8 cellular contexts compared by ENCODE assay signal in genomic region chrX:155028749-155029360, GRCh38. TPM values are rescaled to one million over a fixed set of nuclear protein-coding genes. Genes with fewer than 3 reads are reported as not detected.
DNase-seq lines count a peak whose midpoint lies in the region; ATAC-seq, FAIRE-seq and TF ChIP-seq lines count a peak whose summit lies in the region.

No MANE protein-coding gene starts in this region.

- H3K27ac ChIP-seq in colonic mucosa (peak overlapping the region; percentile 96), psoas muscle (peak overlapping the region; percentile 95)

- ATAC-seq in psoas muscle, result peak in 1 of 4 donors; percentile 39
- ATAC-seq in left colon, result no peak
- ATAC-seq in GM21619 (IDR thresholded peaks at IDR 0.05; ENCODE audit: unreplicated experiment), result no peak

- FAIRE-seq in GM19239 (lab: Jason Lieb, UNC), result peak; percentile 82

- H3K4me3 ChIP-seq in colonic mucosa (no peak overlapping the region), psoas muscle (peak overlapping the region; percentile 76), lower leg skin (ENCODE audit: low read depth, poor library complexity, severe bottlenecking) (no peak overlapping the region)

- H3K9me3 ChIP-seq in colonic mucosa (no peaks in the 10 kb centered on the region), psoas muscle (no peaks in the 10 kb centered on the region)

- TF ChIP-seq CTCF in colonic mucosa (IDR thresholded peaks at IDR 0.05) (no peak), psoas muscle (IDR thresholded peaks at IDR 0.05) (no peak), lower leg skin (IDR thresholded peaks at IDR 0.05) (no peak)

- intact Hi-C loops in colonic mucosa (cut with DNase I) (no loop called here), psoas muscle (cut with DNase I) (loop anchor here (2.0 to 5.0 kb wide), 2 partner anchors 42 to 43 kb away; partner anchors contain the start of genes BRCC3 (in 2 of the 2), CMC4 (in 2 of the 2) and MTCP1 (in 2 of the 2)), left colon (cut with DNase I, micrococcal nuclease) (no loop called here), lower leg skin (cut with DNase I; ENCODE audit: low total_unique reads) (no loop called here)

- H3K4me1 ChIP-seq in colonic mucosa (peaks cover 4% of the 10 kb centered on the region), psoas muscle (no peaks in the 10 kb centered on the region)

- no peak for TF ChIP-seq POLR2A in lower leg skin (IDR thresholded peaks at IDR 0.05)

- no peak overlapping the region for H3K9ac ChIP-seq in colonic mucosa (ENCODE audit: low read depth in 2 of 2, low read length in 2 of 2)

- DNase-seq in GM19239 (ENCODE audit: insufficient read length, low spot score) (no peak), OCI-M1 (lab: John Stamatoyannopoulos, UW) (peak; percentile 3), colonic mucosa (peak; percentile 23), psoas muscle (no peak), NCI-H82 (lab: John Stamatoyannopoulos, UW) (no peak), left colon (no peak), lower leg skin (ENCODE audit: low spot score in 2 of 2) (no peak)

- 42 to 63% (median 60%) methylated on average over 2 of the region's 2 CpGs for WGBS in psoas muscle, 3 donors
- 28 to 61% methylated on average over 2 of the region's 2 CpGs for WGBS in lower leg skin, 2 donors

- H3K27me3 ChIP-seq in colonic mucosa (no peaks in the 10 kb centered on the region), psoas muscle (ENCODE audit: insufficient read depth in 3 of 3, low read length in 2 of 3) (no peaks in the 10 kb centered on the region)

- H3K36me3 ChIP-seq in colonic mucosa (peaks cover 5% of the 10 kb centered on the region), psoas muscle (ENCODE audit: insufficient read depth in 1 of 2, low read depth in 1 of 2) (peaks cover 0 to 3% of the 10 kb centered on the region in 2 donors)

RNA-seq across cellular contexts. Expression of gene FUNDC2, which starts 2.2 kb away (rescaled TPM):
- total RNA-seq in colonic mucosa (10 to 100 TPM; 54.7 to 57.2 TPM), psoas muscle (100 to 1,000 TPM; 258 to 318 (median 275) TPM), left colon (10 to 100 TPM; 41.1 to 53.9 TPM), lower leg skin (10 to 100 TPM; 21.1 to 35.8 (median 27.3) TPM)
- polyA plus RNA-seq in psoas muscle, result 100 to 1,000 TPM; 386 to 441 (median 416) TPM

RNA-seq across cellular contexts. Expression of gene F8, which starts 6.3 kb away (rescaled TPM):
- total RNA-seq in colonic mucosa, result 1 to 10 TPM; 2.3 to 3.5 TPM
- total RNA-seq in psoas muscle, result 10 to 100 TPM; 13.5 to 31.7 (median 22.1) TPM
- polyA plus RNA-seq in psoas muscle, result 10 to 100 TPM; 14.1 to 17.6 (median 15.8) TPM
- 1 to 10 TPM; 2.1 to 4.5 TPM for total RNA-seq in left colon
- total RNA-seq in lower leg skin, result 1 to 10 TPM; 2.0 to 7.3 (median 7.0) TPM

RNA-seq across cellular contexts. Expression of gene CMC4, which starts 42.1 kb away (rescaled TPM):
- 1 to 10 TPM; 5.6 to 6.6 TPM for total RNA-seq in colonic mucosa
- total RNA-seq in psoas muscle, result 10 to 100 TPM in 2 of 4 donors, 1 to 10 TPM in 2; 6.2 to 13.0 (median 10.8) TPM
- 10 to 100 TPM; 12.5 to 23.9 (median 19.2) TPM for polyA plus RNA-seq in psoas muscle
- 1 to 10 TPM; 3.5 to 4.0 TPM for total RNA-seq in left colon
- total RNA-seq in lower leg skin, result 10 to 100 TPM; 17.8 to 22.2 (median 18.5) TPM

RNA-seq across cellular contexts. Expression of gene MTCP1, which starts 42.1 kb away (rescaled TPM):
- total RNA-seq in colonic mucosa (10 to 100 TPM; 12.2 to 15.3 TPM), psoas muscle (10 to 100 TPM; 10.5 to 22.9 (median 18.0) TPM), left colon (10 to 100 TPM; 11.9 to 13.9 TPM), lower leg skin (1 to 10 TPM; 1.0 to 1.6 (median 1.3) TPM)
- 1 to 10 TPM; 2.3 to 6.2 (median 6.0) TPM for polyA plus RNA-seq in psoas muscle

RNA-seq across cellular contexts. Expression of gene BRCC3, which starts 42.5 kb away (rescaled TPM):
- total RNA-seq in colonic mucosa (10 to 100 TPM; 45.6 to 45.9 TPM), psoas muscle (10 to 100 TPM; 12.9 to 16.8 (median 15.2) TPM), left colon (10 to 100 TPM; 37.9 to 42.0 TPM), lower leg skin (10 to 100 TPM in 3 of 4 donors, 1 to 10 TPM in 1; 8.2 to 14.1 (median 11.6) TPM)
- 10 to 100 TPM in 1 of 3 donors, 1 to 10 TPM in 2; 7.3 to 18.2 (median 8.4) TPM for polyA plus RNA-seq in psoas muscle

Comparison
In these comparisons a context has a peak if more than half of its experiments do, and no peak if none do; other contexts are left out.
1. DNase-seq: peak in OCI-M1 (single experiment) and colonic mucosa (single experiment); none in GM19239 (single experiment), psoas muscle (0 of 2), NCI-H82 (single experiment), left colon (0 of 2) and lower leg skin (0 of 2).
2. RNA of gene FUNDC2, which starts 2.2 kb away (total RNA-seq): 258 to 318 TPM in psoas muscle; 54.7 to 57.2 TPM in colonic mucosa, 41.1 to 53.9 TPM in left colon and 21.1 to 35.8 TPM in lower leg skin; every median in the first group is over 4 times any median in the second.
3. intact Hi-C loops: an anchor here in psoas muscle (2.0 to 5.0 kb wide); none called in colonic mucosa, left colon and lower leg skin.